ENCODE assay signal across 1 cellular context in genomic region chr6:143504369-143504768, GRCh38.
TF ChIP-seq lines count a peak whose summit lies in the region.

No MANE protein-coding gene starts in this region.

TF ChIP-seq in HepG2, 621 proteins besides CTCF, POLR2A, EP300 and RAD21:
- TF ChIP-seq HOXD1 (CRISPR knock-in tag; IDR thresholded peaks at IDR 0.05) (no peak), SMAD1 (CRISPR knock-in tag; IDR thresholded peaks at IDR 0.05; ENCODE audit: borderline replicate concordance, low read depth) (no peak), BCL3 (CRISPR knock-in tag; IDR thresholded peaks at IDR 0.05) (no peak), ZNF773 (CRISPR knock-in tag; IDR thresholded peaks at IDR 0.05; ENCODE audit: borderline replicate concordance) (no peak), CEBPB (IDR thresholded peaks at IDR 0.05; ENCODE audit: borderline replicate concordance, low read depth, low read length) (peak; percentile 0; the same call in 1 of the 2 replicates)
